20 cellular contexts compared by ENCODE assay signal in the genomic region with DNA sequence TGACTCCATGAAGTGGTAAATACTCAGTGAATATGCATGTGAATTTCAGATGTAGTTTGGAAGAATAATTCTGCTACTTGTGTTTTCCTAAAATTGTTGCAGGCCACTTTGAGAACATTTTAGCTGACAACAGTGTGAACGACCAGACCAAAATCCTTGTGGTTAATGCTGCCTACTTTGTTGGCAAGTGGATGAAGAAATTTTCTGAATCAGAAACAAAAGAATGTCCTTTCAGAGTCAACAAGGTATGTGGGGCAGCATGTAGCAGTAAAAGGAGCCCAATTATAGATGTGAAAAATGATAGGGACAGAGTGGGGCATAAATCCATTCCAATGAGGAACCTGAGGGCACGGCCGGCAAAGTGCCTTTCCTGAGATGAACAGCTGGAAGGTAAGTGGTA. TPM values are rescaled to one million over a fixed set of nuclear protein-coding genes. Genes with fewer than 3 reads are reported as not detected.
DNase-seq lines count a peak whose midpoint lies in the region; ATAC-seq, FAIRE-seq and TF ChIP-seq lines count a peak whose summit lies in the region.
"Had no signal": no experiment of that assay in that cellular context is flagged by ENCODE, and none has a peak within 500 bp of the region (broad histone marks: within the 10 kb centered on the region; RNA-seq: fewer than 3 reads in every experiment).

No MANE protein-coding gene starts in this region.

- peak overlapping the region; percentile 9 for H3K27ac ChIP-seq in RWPE2 (ENCODE audit: poor library complexity, severe bottlenecking)
- H3K27ac ChIP-seq in keratinocyte (ENCODE audit: control insufficient read depth, insufficient read depth, low read length): no peak overlapping the region
- H3K27ac ChIP-seq: C4-2B had no signal

- no peaks in the 10 kb centered on the region for H3K27me3 ChIP-seq in RWPE2 (ENCODE audit: insufficient read depth, poor library complexity, severe bottlenecking)
- no peaks in the 10 kb centered on the region for H3K27me3 ChIP-seq in keratinocyte (ENCODE audit: control insufficient read depth, extremely low read depth, insufficient read depth, low read length)
- H3K27me3 ChIP-seq: BE2C had no signal

- H3K79me2 ChIP-seq in keratinocyte (ENCODE audit: control insufficient read depth, insufficient read depth, low read length): peaks cover 72% of the 10 kb centered on the region

- H3K4me3 Mint-ChIP-seq in activated CD4-positive, alpha-beta T cell treated with anti-CD3 and anti-CD28 coated beads for 36 hours: no peak overlapping the region
- H3K4me3 Mint-ChIP-seq: CD4-positive, alpha-beta memory T cell; H9 had no signal

- peaks cover 14% of the 10 kb centered on the region for H4K20me1 ChIP-seq in keratinocyte (ENCODE audit: control insufficient read depth, extremely low read depth, insufficient read depth, low read length)

- no peak for ATAC-seq in RWPE2 (ENCODE audit: low read depth)
- no peak for ATAC-seq in activated CD4-positive, alpha-beta T cell treated with anti-CD3 and anti-CD28 coated beads for 36 hours

- H3K36me3 ChIP-seq in RWPE2 (ENCODE audit: low read depth) (peaks cover 98% of the 10 kb centered on the region), keratinocyte (ENCODE audit: control insufficient read depth in 2 of 2, extremely low read depth in 1 of 2, insufficient read depth in 2 of 2, low read length in 2 of 2) (peaks cover 46 to 75% of the 10 kb centered on the region in 2 experiments)
- H3K36me3 ChIP-seq: BE2C had no signal

- no peak for TF ChIP-seq CTCF in RWPE2 (IDR thresholded peaks at IDR 0.05; ENCODE audit: poor library complexity, severe bottlenecking)
- no peak for TF ChIP-seq CTCF in keratinocyte (optimal IDR thresholded peaks at IDR 0.05 in 1 of 3, IDR thresholded peaks at IDR 0.05 in 1 of 3, conservative IDR thresholded peaks at IDR 0.05 in 1 of 3; ENCODE audit: extremely low read depth in 1 of 3, insufficient read depth in 2 of 3, low read length in 3 of 3)
- TF ChIP-seq CTCF in D721Med (IDR thresholded peaks at IDR 0.05; ENCODE audit: insufficient read depth, missing control alignments): no peak

- peaks cover 9% of the 10 kb centered on the region for H3K27me3 Mint-ChIP-seq in activated CD4-positive, alpha-beta T cell treated with anti-CD3 and anti-CD28 coated beads for 36 hours

- no peak overlapping the region for H2AFZ ChIP-seq in keratinocyte (ENCODE audit: control insufficient read depth, low read length)

- no peaks in the 10 kb centered on the region for H3K36me3 Mint-ChIP-seq in activated CD4-positive, alpha-beta T cell treated with anti-CD3 and anti-CD28 coated beads for 36 hours (ENCODE audit: low read depth)
- H3K36me3 Mint-ChIP-seq: CD4-positive, alpha-beta memory T cell had no signal

- CTCF ChIA-PET in activated CD4-positive, alpha-beta T cell treated with anti-CD3 and anti-CD28 coated beads for 36 hours (lab: Charles Lee): interaction anchor here (0.8 to 1.8 kb wide), 7 partner anchors 13 to 86 kb away, joined by 3 to 8 read pairs (median 3); no protein-coding TSS in a partner anchor

- no peak overlapping the region for H3K4me2 ChIP-seq in keratinocyte (ENCODE audit: control insufficient read depth, extremely low read depth, insufficient read depth, low read depth, low read length)

- FAIRE-seq in keratinocyte (lab: Jason Lieb, UNC): peak; percentile 44
- no peak for FAIRE-seq in D721Med (lab: Jason Lieb, UNC)
- FAIRE-seq: GM18507 had no signal

- H3K4me1 ChIP-seq in RWPE2 (ENCODE audit: insufficient read depth, poor library complexity, severe bottlenecking) (no peaks in the 10 kb centered on the region), keratinocyte (ENCODE audit: control insufficient read depth, extremely low read depth, insufficient read depth, low read length) (no peaks in the 10 kb centered on the region)
- H3K4me1 ChIP-seq: BE2C had no signal

- H3K9me3 ChIP-seq in RWPE2 (ENCODE audit: severe bottlenecking) (no peaks in the 10 kb centered on the region), keratinocyte (ENCODE audit: control insufficient read depth, low read depth, low read length) (no peaks in the 10 kb centered on the region)
- H3K9me3 ChIP-seq: BE2C had no signal

- DNase-seq in AG08395 (ENCODE audit: low spot score) (peak; percentile 47), GM03348 (ENCODE audit: low spot score) (peak; percentile 11), RWPE2 (ENCODE audit: low spot score) (no peak), keratinocyte (ENCODE audit: low read depth, low spot score) (no peak), D721Med (ENCODE audit: insufficient read length, low spot score) (no peak), HCEC 1CT (no peak)
- no peak for DNase-seq in activated CD4-positive, alpha-beta T cell treated with anti-CD3 and anti-CD28 coated beads for 36 hours
- DNase-seq in activated naive CD4-positive, alpha-beta T cell (lab: John Stamatoyannopoulos, UW): no peak
- DNase-seq: 8988T; BE2C; CD4-positive, alpha-beta memory T cell; COR-L47; DND-41; GF-D8; GOT3; H9; IMR-90 had no signal

- POLR2A ChIA-PET in activated CD4-positive, alpha-beta T cell treated with anti-CD3 and anti-CD28 coated beads for 36 hours (lab: Charles Lee): no interaction called here

- no peak overlapping the region for H3K9ac ChIP-seq in keratinocyte (ENCODE audit: control insufficient read depth, extremely low read depth, insufficient read depth, low read length)

- no peak overlapping the region for H3K27ac Mint-ChIP-seq in activated CD4-positive, alpha-beta T cell treated with anti-CD3 and anti-CD28 coated beads for 36 hours
- H3K27ac Mint-ChIP-seq: CD4-positive, alpha-beta memory T cell had no signal

- H3K4me1 Mint-ChIP-seq in activated CD4-positive, alpha-beta T cell treated with anti-CD3 and anti-CD28 coated beads for 36 hours: no peaks in the 10 kb centered on the region
- H3K4me1 Mint-ChIP-seq: CD4-positive, alpha-beta memory T cell had no signal

- intact Hi-C loops in activated CD4-positive, alpha-beta T cell treated with anti-CD3 and anti-CD28 coated beads for 36 hours (cut with DNase I, micrococcal nuclease): no loop called here

- peaks cover 3% of the 10 kb centered on the region for H3K9me1 ChIP-seq in keratinocyte (ENCODE audit: control insufficient read depth, extremely low read depth, insufficient read depth, low read length)

- dilution Hi-C loops in keratinocyte (cut with MboI; ENCODE audit: extremely low pct_ligation_motif_present, low sequenced_read_pairs): no loop called here

- H3K4me3 ChIP-seq in RWPE2 (ENCODE audit: severe bottlenecking): no peak overlapping the region
- no peak overlapping the region for H3K4me3 ChIP-seq in keratinocyte (ENCODE audit: control insufficient read depth in 2 of 3, extremely low read depth in 1 of 3, insufficient read depth in 2 of 3, low read depth in 1 of 3, low read length in 3 of 3)

- H3K9me3 Mint-ChIP-seq in activated CD4-positive, alpha-beta T cell treated with anti-CD3 and anti-CD28 coated beads for 36 hours (ENCODE audit: low read depth): no peaks in the 10 kb centered on the region
- H3K9me3 Mint-ChIP-seq: CD4-positive, alpha-beta memory T cell; H9 had no signal

RNA-seq across cellular contexts. Expression of a gene that starts 16.1 kb away (rescaled TPM):
- 473 to 1,046 TPM (median 833 TPM) in 3 replicates for polyA plus RNA-seq in keratinocyte
- polyA plus RNA-seq in keratinocyte (2011; ENCODE audit: low read depth): 893 TPM
- polyA plus RNA-seq in keratinocyte (2011; cell fraction: cytosol; rRNA removed): 409 and 854 TPM in 2 replicates
- polyA plus RNA-seq in keratinocyte (2011; cell fraction: nucleus; rRNA removed): 649 and 704 TPM in 2 replicates
- 411 and 634 TPM in 2 replicates for polyA plus RNA-seq in keratinocyte (2012; ENCODE audit: low replicate concordance)
- polyA minus RNA-seq in keratinocyte: 161 to 710 TPM (median 697 TPM) in 3 replicates
- 416 TPM for polyA minus RNA-seq in keratinocyte (2011; cell fraction: cytosol; rRNA and poly(A)+ RNA removed)
- 521 and 945 TPM in 2 replicates for polyA minus RNA-seq in keratinocyte (2011; cell fraction: nucleus; rRNA and poly(A)+ RNA removed)
- total RNA-seq in activated CD4-positive, alpha-beta T cell treated with anti-CD3 and anti-CD28 coated beads for 36 hours: not detected
- total RNA-seq: CD4-positive, alpha-beta memory T cell; H9; IMR-90 had no signal
- polyA plus RNA-seq: CD4-positive, alpha-beta memory T cell; IMR-90 had no signal

RNA-seq across cellular contexts. Expression of a gene that starts 49.3 kb away (rescaled TPM):
- polyA plus RNA-seq in keratinocyte: 0.05 to 0.21 TPM (median 0.10 TPM) in 3 replicates
- 2.6 TPM for polyA plus RNA-seq in keratinocyte (2011; ENCODE audit: low read depth)
- polyA plus RNA-seq in keratinocyte (2011; cell fraction: cytosol; rRNA removed): 0.08 and 0.13 TPM in 2 replicates
- 0.20 TPM in 1 of 2 replicates, not detected in the other for polyA plus RNA-seq in keratinocyte (2011; cell fraction: nucleus; rRNA removed)
- 0.89 TPM in 1 of 2 replicates, not detected in the other for polyA plus RNA-seq in keratinocyte (2012; ENCODE audit: low replicate concordance)
- polyA minus RNA-seq in keratinocyte: 0.13 TPM in 1 of 3 replicates, not detected in the others
- polyA minus RNA-seq in keratinocyte (2011; cell fraction: cytosol; rRNA and poly(A)+ RNA removed): not detected
- polyA minus RNA-seq in keratinocyte (2011; cell fraction: nucleus; rRNA and poly(A)+ RNA removed): not detected in 2 replicates
- not detected for total RNA-seq in activated CD4-positive, alpha-beta T cell treated with anti-CD3 and anti-CD28 coated beads for 36 hours
- total RNA-seq: CD4-positive, alpha-beta memory T cell; H9; HT-29; IMR-90 had no signal
- polyA plus RNA-seq: CD4-positive, alpha-beta memory T cell; IMR-90 had no signal

Comparison
In these comparisons a context has a peak if more than half of its experiments do, and no peak if none do; other contexts are left out.
1. DNase-seq: peak in AG08395 (single experiment) and GM03348 (single experiment); none in RWPE2 (single experiment), keratinocyte (single experiment), D721Med (single experiment), activated CD4-positive, alpha-beta T cell treated with anti-CD3 and anti-CD28 coated beads for 36 hours (single experiment), activated naive CD4-positive, alpha-beta T cell (0 of 4) and HCEC 1CT (single experiment).